In the genomic region with DNA sequence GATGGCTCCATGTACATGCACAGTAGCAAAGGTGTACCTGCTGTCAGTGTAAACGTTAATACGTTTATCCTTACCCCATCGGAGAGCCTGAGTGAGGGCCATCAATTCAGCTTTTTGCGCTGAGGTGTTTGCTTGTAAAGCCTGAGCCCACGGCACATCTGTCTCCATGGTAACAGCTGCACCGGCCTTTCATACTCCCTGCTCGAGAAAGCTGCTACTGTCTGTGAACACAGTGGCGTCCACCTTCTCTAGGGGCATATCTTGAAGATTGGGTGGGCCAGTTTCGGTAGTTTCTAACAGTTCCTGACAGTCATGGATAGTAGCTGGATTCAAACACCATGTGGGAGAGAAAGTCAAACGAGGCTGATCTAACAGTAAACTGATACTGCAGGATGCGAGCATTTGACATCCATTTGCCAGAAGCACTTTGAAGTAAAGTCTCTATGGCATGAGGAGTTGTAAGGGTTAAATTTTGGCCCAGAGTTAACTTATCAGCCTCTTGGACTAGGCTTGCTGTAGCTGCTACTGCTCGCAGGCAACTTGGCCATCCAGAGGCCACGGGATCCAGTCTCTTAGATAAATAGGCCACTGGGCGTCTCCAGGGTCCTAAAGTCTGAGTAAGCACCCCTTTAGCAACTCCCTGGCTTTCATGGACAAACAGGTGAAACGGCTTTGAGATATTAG, we compare ENCODE assay signal across 15 cellular contexts. TPM values are rescaled to one million over a fixed set of nuclear protein-coding genes. Genes with fewer than 3 reads are reported as not detected.
DNase-seq lines count a peak whose midpoint lies in the region; ATAC-seq, FAIRE-seq and TF ChIP-seq lines count a peak whose summit lies in the region.
"Had no signal": no experiment of that assay in that cellular context is flagged by ENCODE, and none has a peak within 500 bp of the region (broad histone marks: within the 10 kb centered on the region; RNA-seq: fewer than 3 reads in every experiment).

No MANE protein-coding gene starts in this region.

- TF ChIP-seq CTCF in GM23338 (conservative IDR thresholded peaks at IDR 0.05; ENCODE audit: low read depth in 2 of 2), result no peak
- TF ChIP-seq CTCF in heart right ventricle (IDR thresholded peaks at IDR 0.05), result no peak
- TF ChIP-seq CTCF in neural cell (IDR thresholded peaks at IDR 0.05; ENCODE audit: poor library complexity, severe bottlenecking), result no peak
- no peak for TF ChIP-seq CTCF in WERI-Rb-1 (IDR thresholded peaks at IDR 0.05; ENCODE audit: low read depth, low read length)

- H3K4me1 Mint-ChIP-seq in GM23338, result peaks cover 14% of the 10 kb centered on the region
- H3K4me1 Mint-ChIP-seq: naive B cell had no signal

- ATAC-seq in GM23338 (peak; percentile 81), heart right ventricle (peak; percentile 38 to 87 (median 73)), GM19455 (IDR thresholded peaks at IDR 0.05; ENCODE audit: unreplicated experiment) (no peak)
- ATAC-seq: stimulated activated naive CD8-positive, alpha-beta T cell treated with anti-CD3 and anti-CD28 coated beads, Interleukin-15, amount 100 ng/mL, for 72 hours had no signal

- H3K4me3 ChIP-seq in GM23338, result peak overlapping the region; percentile 98
- H3K4me3 ChIP-seq in heart right ventricle, result peak overlapping the region in 7 of 10 donors; percentile 3 to 38 (median 34)
- H3K4me3 ChIP-seq in neural cell (ENCODE audit: low read length), result peak overlapping the region; percentile 43
- no peak overlapping the region for H3K4me3 ChIP-seq in WERI-Rb-1 (ENCODE audit: low read depth, low read length)

- FAIRE-seq in GM12891 (lab: Jason Lieb, UNC), result no peak

- no peaks in the 10 kb centered on the region for H3K36me3 Mint-ChIP-seq in GM23338 (ENCODE audit: low read depth)
- H3K36me3 Mint-ChIP-seq: naive B cell had no signal

- no peak for TF ChIP-seq EP300 in neural cell (conservative IDR thresholded peaks at IDR 0.05; ENCODE audit: poor library complexity, severe bottlenecking)

- H3K79me2 ChIP-seq in GM23338 (replicated peaks; ENCODE audit: insufficient read depth) (no peaks in the 10 kb centered on the region), neural cell (replicated peaks; ENCODE audit: insufficient read depth, low read length) (no peaks in the 10 kb centered on the region)

- H3F3A ChIP-seq in GM23338 (replicated peaks; ENCODE audit: low read depth) (no peaks in the 10 kb centered on the region), neural cell (ENCODE audit: insufficient read depth, low read length, poor library complexity, severe bottlenecking) (no peaks in the 10 kb centered on the region)

- no peak overlapping the region for H3K27ac Mint-ChIP-seq in GM23338
- H3K27ac Mint-ChIP-seq: naive B cell; stimulated activated naive CD8-positive, alpha-beta T cell treated with anti-CD3 and anti-CD28 coated beads, Interleukin-15, amount 100 ng/mL, for 72 hours; T-helper 2 cell treated with Interferon-gamma antibody and Interleukin-4, amounts not matched to agents 5 μg/mL and 100 μg/mL, for 36 hours had no signal

- H3K4me2 ChIP-seq in GM23338, result peak overlapping the region; percentile 98
- H3K4me2 ChIP-seq in neural cell (ENCODE audit: low read length), result no peak overlapping the region

- DNase-seq in GM23338 (ENCODE audit: low spot score), result peak; percentile 92
- peak; percentile 42 for DNase-seq in RKO (ENCODE audit: low spot score)
- DNase-seq in heart right ventricle, result peak; percentile 40 to 59
- no peak for DNase-seq in NCI-H1105 treated with DMSO at 0.1 percent for 48 hours (lab: John Stamatoyannopoulos, UW)
- no peak for DNase-seq in GM12891 (ENCODE audit: insufficient read length, low spot score)
- no peak for DNase-seq in WERI-Rb-1
- DNase-seq: activated CD8-positive, alpha-beta memory T cell treated with anti-CD3 and anti-CD28 coated beads, Interleukin-2, amount 50 U/mL, for 4 hours; brain microvascular endothelial cell; naive B cell; NCI-H510A; stimulated activated naive CD8-positive, alpha-beta T cell treated with anti-CD3 and anti-CD28 coated beads, Interleukin-15, amount 100 ng/mL, for 72 hours had no signal

- intact Hi-C loops in heart right ventricle (cut with DNase I), result no loop called here

- no peak overlapping the region for H3K27ac ChIP-seq in GM23338 (ENCODE audit: low read depth)
- H3K27ac ChIP-seq in heart right ventricle, result peak overlapping the region in 5 of 10 donors; percentile 47 to 67 (median 61)
- no peak overlapping the region for H3K27ac ChIP-seq in neural cell (ENCODE audit: low read length)
- no peak overlapping the region for H3K27ac ChIP-seq in WERI-Rb-1
- H3K27ac ChIP-seq: brain microvascular endothelial cell, C4-2B had no signal

- no peak overlapping the region for H3K9ac ChIP-seq in neural cell (ENCODE audit: low read length)

- H3K9me2 ChIP-seq in GM23338 (ENCODE audit: insufficient read depth) (peaks cover 3% of the 10 kb centered on the region; the same call in 1 of the 2 replicates), neural cell (ENCODE audit: insufficient read depth, low read length) (no peaks in the 10 kb centered on the region)

- no peak overlapping the region for H2AFZ ChIP-seq in GM23338
- no peak overlapping the region for H2AFZ ChIP-seq in neural cell (ENCODE audit: low read depth, low read length)

- H3K27me3 ChIP-seq in GM23338 (ENCODE audit: insufficient read depth) (peaks cover 39% of the 10 kb centered on the region), heart right ventricle (no peaks in the 10 kb centered on the region), neural cell (ENCODE audit: insufficient read depth, low read depth, low read length) (peaks cover 12% of the 10 kb centered on the region), WERI-Rb-1 (ENCODE audit: insufficient read depth, low read depth, severe bottlenecking) (no peaks in the 10 kb centered on the region)
- H3K27me3 ChIP-seq: brain microvascular endothelial cell had no signal

- H3K4me1 ChIP-seq in GM23338 (ENCODE audit: insufficient read depth) (peaks cover 14% of the 10 kb centered on the region), heart right ventricle (peaks cover 0 to 28% (median 11%) of the 10 kb centered on the region in 9 donors)

- no peaks in the 10 kb centered on the region for H3K36me3 ChIP-seq in GM23338 (ENCODE audit: insufficient read depth)
- H3K36me3 ChIP-seq in heart right ventricle, result no peaks in the 10 kb centered on the region
- no peaks in the 10 kb centered on the region for H3K36me3 ChIP-seq in neural cell (ENCODE audit: insufficient read depth, low read length)
- H3K36me3 ChIP-seq in WERI-Rb-1, result no peaks in the 10 kb centered on the region
- H3K36me3 ChIP-seq: brain microvascular endothelial cell had no signal

- H4K20me1 ChIP-seq in GM23338 (replicated peaks; ENCODE audit: insufficient read depth), result no peaks in the 10 kb centered on the region; the same call in 1 of the 2 replicates
- H4K20me1 ChIP-seq in neural cell (ENCODE audit: insufficient read depth), result no peaks in the 10 kb centered on the region

- peaks cover 4% of the 10 kb centered on the region for H3K27me3 Mint-ChIP-seq in GM23338 (ENCODE audit: insufficient read depth, low read depth, poor library complexity)
- H3K27me3 Mint-ChIP-seq: naive B cell; stimulated activated naive CD8-positive, alpha-beta T cell treated with anti-CD3 and anti-CD28 coated beads, Interleukin-15, amount 100 ng/mL, for 72 hours had no signal

- TF ChIP-seq RAD21 in neural cell (conservative IDR thresholded peaks at IDR 0.05), result no peak

- H3K9me3 ChIP-seq in heart right ventricle, result peaks cover 0 to 3% (median 0%) of the 10 kb centered on the region in 11 donors
- no peaks in the 10 kb centered on the region for H3K9me3 ChIP-seq in neural cell (ENCODE audit: low read length)
- H3K9me3 ChIP-seq in WERI-Rb-1 (ENCODE audit: severe bottlenecking), result no peaks in the 10 kb centered on the region

- WGBS in heart right ventricle, 2 donors, result 48 to 59% methylated on average over 15 of the region's 15 CpGs

- TF ChIP-seq POLR2A in GM12891 (IDR thresholded peaks at IDR 0.05; ENCODE audit: low read depth, low read length), result no peak

- H3K9me3 Mint-ChIP-seq in GM23338, result no peaks in the 10 kb centered on the region
- H3K9me3 Mint-ChIP-seq: naive B cell; stimulated activated naive CD8-positive, alpha-beta T cell treated with anti-CD3 and anti-CD28 coated beads, Interleukin-15, amount 100 ng/mL, for 72 hours; T-helper 2 cell treated with Interferon-gamma antibody and Interleukin-4, amounts not matched to agents 5 μg/mL and 100 μg/mL, for 36 hours had no signal

- peak overlapping the region; percentile 90; the same call in 2 of the 3 replicates for H3K4me3 Mint-ChIP-seq in GM23338
- H3K4me3 Mint-ChIP-seq: naive B cell; stimulated activated naive CD8-positive, alpha-beta T cell treated with anti-CD3 and anti-CD28 coated beads, Interleukin-15, amount 100 ng/mL, for 72 hours; T-helper 2 cell treated with Interferon-gamma antibody and Interleukin-4, amounts not matched to agents 5 μg/mL and 100 μg/mL, for 36 hours had no signal

TF ChIP-seq in GM23338, 12 proteins besides CTCF, POLR2A, EP300 and RAD21 (continues in another document):
- TF ChIP-seq ZNF114 (CRISPR knock-in tag; IDR thresholded peaks at IDR 0.05), result no peak

TF ChIP-seq in neural cell, 6 proteins besides CTCF, POLR2A, EP300 and RAD21 (continues in another document):
- TF ChIP-seq SMC3 (conservative IDR thresholded peaks at IDR 0.05; ENCODE audit: poor library complexity) (no peak), TAF1 (IDR thresholded peaks at IDR 0.05; ENCODE audit: low read depth) (no peak), EZH2 (IDR thresholded peaks at IDR 0.05; ENCODE audit: borderline replicate concordance, insufficient read depth, low read length, poor library complexity, severe bottlenecking) (no peak), POLR2AphosphoS5 (IDR thresholded peaks at IDR 0.05) (no peak)

TF ChIP-seq in GM12891, 5 proteins besides CTCF, POLR2A, EP300 and RAD21:
- TF ChIP-seq SPI1 (IDR thresholded peaks at IDR 0.05; ENCODE audit: low read depth, low read length), result no peak
- no peak for TF ChIP-seq TAF1 (IDR thresholded peaks at IDR 0.05; ENCODE audit: low read depth, low read length)
- no peak for TF ChIP-seq POU2F2 (IDR thresholded peaks at IDR 0.05; ENCODE audit: low read depth, low read length)
- no peak for TF ChIP-seq POLR2AphosphoS5 (IDR thresholded peaks at IDR 0.05; ENCODE audit: low read depth, low read length)

RNA-seq across cellular contexts. Expression of a gene that starts 21.0 kb away (rescaled TPM):
- total RNA-seq in GM23338 (2014; rRNA removed; shearing (Covaris generic)), result 8.8 and 10.0 TPM in 2 replicates
- 13.4 and 15.7 TPM in 2 replicates for polyA plus RNA-seq in GM23338 (2016; fragmentation: Nextera tagmentation; extraction: Ambion mirVana)
- total RNA-seq in heart right ventricle, result 100 to 1,000 TPM in 2 of 10 donors, 10 to 100 TPM in 8; 73.1 to 124 (median 94.4) TPM
- polyA plus RNA-seq in heart right ventricle, result 10 to 100 TPM; 15.0 to 30.4 TPM
- polyA plus RNA-seq in neural cell, result 79.0 and 99.4 TPM in 2 replicates
- polyA minus RNA-seq in neural cell, result 129 and 134 TPM in 2 replicates
- polyA plus RNA-seq in GM12891 (2012; ENCODE audit: low read depth, missing spikeins), result 6.8 TPM

RNA-seq across cellular contexts. Expression of a gene that starts 27.3 kb away (rescaled TPM):
- not detected in 2 replicates for total RNA-seq in GM23338 (2014; rRNA removed; shearing (Covaris generic))
- not detected in 2 replicates for polyA plus RNA-seq in GM23338 (2016; fragmentation: Nextera tagmentation; extraction: Ambion mirVana)
- not detected for total RNA-seq in heart right ventricle
- polyA plus RNA-seq in heart right ventricle, result under 1 TPM; 0.13 to 0.59 TPM
- polyA plus RNA-seq in neural cell, result 1.1 and 5.8 TPM in 2 replicates
- polyA minus RNA-seq in neural cell, result 0.97 TPM in 1 of 2 replicates, not detected in the other
- polyA plus RNA-seq in GM12891 (2012; ENCODE audit: low read depth, missing spikeins), result 0.69 TPM

Comparison
In these comparisons a context has a peak if more than half of its experiments do, and no peak if none do; other contexts are left out.
1. DNase-seq: peak in GM23338 (single experiment), RKO (single experiment) and heart right ventricle (2 of 2); none in NCI-H1105 treated with DMSO at 0.1 percent for 48 hours (single experiment), GM12891 (single experiment) and WERI-Rb-1 (single experiment).